Comparison of ENCODE assay signal across 2 cellular contexts in the genomic region with DNA sequence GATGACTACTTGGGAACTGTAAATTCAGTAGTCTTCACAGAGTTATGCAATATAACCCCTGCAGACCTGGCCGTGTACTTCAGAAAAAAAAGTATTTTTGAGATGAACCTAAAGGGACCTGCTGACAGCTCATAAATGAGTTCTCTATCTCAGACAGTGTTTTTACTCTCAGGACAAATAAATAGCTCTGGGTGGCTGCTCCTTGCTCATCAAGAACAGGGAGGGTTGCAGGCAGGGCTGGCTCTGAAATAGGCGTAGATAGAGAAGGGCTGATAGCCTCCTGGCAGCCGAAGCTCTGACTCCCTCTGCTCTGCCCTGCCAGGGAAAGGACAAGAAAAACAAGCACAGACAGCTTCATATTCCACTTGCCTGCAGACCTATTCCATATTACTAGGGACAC.
TF ChIP-seq lines count a peak whose summit lies in the region.

No MANE protein-coding gene starts in this region.

TF ChIP-seq in IMR-90, 13 proteins besides CTCF, POLR2A, EP300 and RAD21:
- TF ChIP-seq RFX5 (IDR thresholded peaks at IDR 0.05; ENCODE audit: low read depth, low read length) (no peak), MAZ (IDR thresholded peaks at IDR 0.05; ENCODE audit: borderline replicate concordance, low read depth, low read length) (no peak), BHLHE40 (IDR thresholded peaks at IDR 0.05; ENCODE audit: low read depth, low read length) (no peak), CHD1 (IDR thresholded peaks at IDR 0.05; ENCODE audit: low read depth, low read length) (no peak), NFE2L2 (IDR thresholded peaks at IDR 0.05; ENCODE audit: low read depth, low read length) (no peak), CEBPB (IDR thresholded peaks at IDR 0.05; ENCODE audit: low read depth, low read length) (no peak), RCOR1 (IDR thresholded peaks at IDR 0.05; ENCODE audit: insufficient replicate concordance, low read length) (no peak), MAFK (IDR thresholded peaks at IDR 0.05; ENCODE audit: low read depth, low read length) (no peak), FOS (IDR thresholded peaks at IDR 0.05; ENCODE audit: low read depth, low read length) (no peak), MXI1 (IDR thresholded peaks at IDR 0.05; ENCODE audit: borderline replicate concordance, low read depth, low read length) (no peak), SMC3 (IDR thresholded peaks at IDR 0.05; ENCODE audit: low read depth, low read length) (no peak)
- TF ChIP-seq, protein P1, sequence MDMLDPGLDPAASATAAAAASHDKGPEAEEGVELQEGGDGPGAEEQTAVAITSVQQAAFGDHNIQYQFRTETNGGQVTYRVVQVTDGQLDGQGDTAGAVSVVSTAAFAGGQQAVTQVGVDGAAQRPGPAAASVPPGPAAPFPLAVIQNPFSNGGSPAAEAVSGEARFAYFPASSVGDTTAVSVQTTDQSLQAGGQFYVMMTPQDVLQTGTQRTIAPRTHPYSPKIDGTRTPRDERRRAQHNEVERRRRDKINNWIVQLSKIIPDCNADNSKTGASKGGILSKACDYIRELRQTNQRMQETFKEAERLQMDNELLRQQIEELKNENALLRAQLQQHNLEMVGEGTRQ (IDR thresholded peaks at IDR 0.05; ENCODE audit: low read depth, low read length), result no peak
- TF ChIP-seq, protein P2, sequence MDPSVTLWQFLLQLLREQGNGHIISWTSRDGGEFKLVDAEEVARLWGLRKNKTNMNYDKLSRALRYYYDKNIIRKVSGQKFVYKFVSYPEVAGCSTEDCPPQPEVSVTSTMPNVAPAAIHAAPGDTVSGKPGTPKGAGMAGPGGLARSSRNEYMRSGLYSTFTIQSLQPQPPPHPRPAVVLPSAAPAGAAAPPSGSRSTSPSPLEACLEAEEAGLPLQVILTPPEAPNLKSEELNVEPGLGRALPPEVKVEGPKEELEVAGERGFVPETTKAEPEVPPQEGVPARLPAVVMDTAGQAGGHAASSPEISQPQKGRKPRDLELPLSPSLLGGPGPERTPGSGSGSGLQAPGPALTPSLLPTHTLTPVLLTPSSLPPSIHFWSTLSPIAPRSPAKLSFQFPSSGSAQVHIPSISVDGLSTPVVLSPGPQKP (IDR thresholded peaks at IDR 0.05; ENCODE audit: borderline replicate concordance, low read depth, low read length), result no peak
TF ChIP-seq in IMR-90: peak in this region for 0.

TF ChIP-seq in K562, 482 proteins besides CTCF, POLR2A, EP300 and RAD21:
- 0 out of 2 replicates have a peak, but pooled peaks have one; percentile 7 for TF ChIP-seq TCF3 (CRISPR knock-in tag; IDR thresholded peaks at IDR 0.05)
- TF ChIP-seq, protein P3, sequence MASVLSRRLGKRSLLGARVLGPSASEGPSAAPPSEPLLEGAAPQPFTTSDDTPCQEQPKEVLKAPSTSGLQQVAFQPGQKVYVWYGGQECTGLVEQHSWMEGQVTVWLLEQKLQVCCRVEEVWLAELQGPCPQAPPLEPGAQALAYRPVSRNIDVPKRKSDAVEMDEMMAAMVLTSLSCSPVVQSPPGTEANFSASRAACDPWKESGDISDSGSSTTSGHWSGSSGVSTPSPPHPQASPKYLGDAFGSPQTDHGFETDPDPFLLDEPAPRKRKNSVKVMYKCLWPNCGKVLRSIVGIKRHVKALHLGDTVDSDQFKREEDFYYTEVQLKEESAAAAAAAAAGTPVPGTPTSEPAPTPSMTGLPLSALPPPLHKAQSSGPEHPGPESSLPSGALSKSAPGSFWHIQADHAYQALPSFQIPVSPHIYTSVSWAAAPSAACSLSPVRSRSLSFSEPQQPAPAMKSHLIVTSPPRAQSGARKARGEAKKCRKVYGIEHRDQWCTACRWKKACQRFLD (CRISPR knock-in tag; IDR thresholded peaks at IDR 0.05), result no peak
- TF ChIP-seq TCF7L2 (IDR thresholded peaks at IDR 0.05; ENCODE audit: low read depth, low read length), result no peak
- TF ChIP-seq, protein P4, sequence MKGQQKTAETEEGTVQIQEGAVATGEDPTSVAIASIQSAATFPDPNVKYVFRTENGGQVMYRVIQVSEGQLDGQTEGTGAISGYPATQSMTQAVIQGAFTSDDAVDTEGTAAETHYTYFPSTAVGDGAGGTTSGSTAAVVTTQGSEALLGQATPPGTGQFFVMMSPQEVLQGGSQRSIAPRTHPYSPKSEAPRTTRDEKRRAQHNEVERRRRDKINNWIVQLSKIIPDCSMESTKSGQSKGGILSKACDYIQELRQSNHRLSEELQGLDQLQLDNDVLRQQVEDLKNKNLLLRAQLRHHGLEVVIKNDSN (CRISPR knock-in tag; IDR thresholded peaks at IDR 0.05), result peak; percentile 67; the same call in 1 of the 2 replicates
- 0 out of 2 replicates have a peak, but pooled peaks have one; percentile 34 for TF ChIP-seq ETV5 (CRISPR knock-in tag; IDR thresholded peaks at IDR 0.05; ENCODE audit: low read depth)
- TF ChIP-seq CEBPG (CRISPR knock-in tag; IDR thresholded peaks at IDR 0.05), result no peak
- TF ChIP-seq CEBPG (tag; conservative IDR thresholded peaks at IDR 0.05 in 1 of 2, IDR thresholded peaks at IDR 0.05 in 1 of 2), result peak in 1 of 2 experiments; percentile 25; a peak in 1 of 4 replicates
- 0 out of 2 replicates have a peak, but pooled peaks have one; percentile 66 for TF ChIP-seq NR1H2 (CRISPR knock-in tag; IDR thresholded peaks at IDR 0.05)
- 0 out of 2 replicates have a peak, but pooled peaks have one; percentile 12 for TF ChIP-seq ZNF431 (CRISPR knock-in tag; IDR thresholded peaks at IDR 0.05)
- TF ChIP-seq, protein P5, sequence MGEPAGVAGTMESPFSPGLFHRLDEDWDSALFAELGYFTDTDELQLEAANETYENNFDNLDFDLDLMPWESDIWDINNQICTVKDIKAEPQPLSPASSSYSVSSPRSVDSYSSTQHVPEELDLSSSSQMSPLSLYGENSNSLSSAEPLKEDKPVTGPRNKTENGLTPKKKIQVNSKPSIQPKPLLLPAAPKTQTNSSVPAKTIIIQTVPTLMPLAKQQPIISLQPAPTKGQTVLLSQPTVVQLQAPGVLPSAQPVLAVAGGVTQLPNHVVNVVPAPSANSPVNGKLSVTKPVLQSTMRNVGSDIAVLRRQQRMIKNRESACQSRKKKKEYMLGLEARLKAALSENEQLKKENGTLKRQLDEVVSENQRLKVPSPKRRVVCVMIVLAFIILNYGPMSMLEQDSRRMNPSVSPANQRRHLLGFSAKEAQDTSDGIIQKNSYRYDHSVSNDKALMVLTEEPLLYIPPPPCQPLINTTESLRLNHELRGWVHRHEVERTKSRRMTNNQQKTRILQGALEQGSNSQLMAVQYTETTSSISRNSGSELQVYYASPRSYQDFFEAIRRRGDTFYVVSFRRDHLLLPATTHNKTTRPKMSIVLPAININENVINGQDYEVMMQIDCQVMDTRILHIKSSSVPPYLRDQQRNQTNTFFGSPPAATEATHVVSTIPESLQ (CRISPR knock-in tag; IDR thresholded peaks at IDR 0.05), result peak; percentile 82; the same call in 1 of the 2 replicates
